8 cellular contexts compared by ENCODE assay signal in the genomic region with DNA sequence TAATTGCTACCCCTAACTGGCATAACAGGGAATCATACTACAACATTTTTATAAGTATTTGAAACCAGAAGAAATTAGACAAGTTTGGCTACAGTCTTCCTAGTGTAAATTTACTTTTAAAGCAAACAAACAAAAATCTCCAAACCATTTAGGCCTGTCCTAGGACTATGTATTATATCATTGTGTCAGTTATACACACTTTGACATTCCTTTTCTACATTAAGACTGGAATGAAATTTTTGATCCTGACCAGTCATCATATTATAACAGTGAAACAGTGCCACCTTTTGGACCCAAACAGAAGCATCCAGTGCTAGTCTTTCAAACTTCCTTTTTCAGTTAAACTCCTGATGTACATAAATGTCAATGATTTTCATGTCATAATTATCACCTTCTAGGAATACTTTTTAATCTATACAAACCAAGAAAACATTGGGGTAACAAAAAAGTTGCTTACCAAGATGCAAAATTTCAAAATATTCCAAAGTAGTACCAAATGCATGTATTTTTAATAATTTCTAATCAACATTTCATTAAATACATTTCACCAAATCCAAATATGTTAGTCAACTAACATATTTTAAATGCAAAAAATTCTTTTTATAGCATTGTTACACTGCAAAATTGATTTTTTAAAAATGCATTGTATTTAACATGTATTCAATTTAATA.
DNase-seq lines count a peak whose midpoint lies in the region; ATAC-seq and TF ChIP-seq lines count a peak whose summit lies in the region.

No MANE protein-coding gene starts in this region.

- TF ChIP-seq CTCF in activated CD8-positive, alpha-beta T cell treated with anti-CD3 and anti-CD28 coated beads for 36 hours (IDR thresholded peaks at IDR 0.05), result peak; percentile 81
- TF ChIP-seq CTCF in VCaP (conservative IDR thresholded peaks at IDR 0.05) (peak; percentile 86), left ventricle myocardium inferior (IDR thresholded peaks at IDR 0.05; ENCODE audit: borderline replicate concordance) (peak; percentile 83)

- H3K27ac ChIP-seq in VCaP (peak overlapping the region; percentile 27), left ventricle myocardium inferior (replicated peaks) (no peak overlapping the region)

- H3K27me3 Mint-ChIP-seq in activated CD8-positive, alpha-beta T cell treated with anti-CD3 and anti-CD28 coated beads for 36 hours, result no peaks in the 10 kb centered on the region
- H3K27me3 Mint-ChIP-seq in activated CD8-positive, alpha-beta T cell treated with anti-CD3 and anti-CD28 coated beads, Interleukin-2, amount 10 ng/mL, durations not matched to agents 7 days and 5 days (ENCODE audit: low read depth), result no peaks in the 10 kb centered on the region

- no peak overlapping the region for H3K4me3 ChIP-seq in left ventricle myocardium inferior

- H3K9me3 ChIP-seq in left ventricle myocardium inferior (replicated peaks), result no peaks in the 10 kb centered on the region

- intact Hi-C loops in activated CD8-positive, alpha-beta T cell treated with anti-CD3 and anti-CD28 coated beads for 36 hours (cut with micrococcal nuclease), result loop anchor here (5.0 to 10.0 kb wide), 3 partner anchors 394 to 892 kb away; a partner anchor contains a TSS
- intact Hi-C loops in left ventricle myocardium inferior (cut with micrococcal nuclease), result loop anchor here (5.0 to 10.0 kb wide), 2 partner anchors 162 to 399 kb away; no protein-coding TSS in a partner anchor

- H3K4me1 Mint-ChIP-seq in activated CD8-positive, alpha-beta T cell treated with anti-CD3 and anti-CD28 coated beads for 36 hours (ENCODE audit: low read depth), result no peaks in the 10 kb centered on the region
- no peaks in the 10 kb centered on the region for H3K4me1 Mint-ChIP-seq in activated CD8-positive, alpha-beta T cell treated with anti-CD3 and anti-CD28 coated beads, Interleukin-2, amount 10 ng/mL, durations not matched to agents 7 days and 5 days (ENCODE audit: low read depth)

- H3K36me3 ChIP-seq in left ventricle myocardium inferior, result no peaks in the 10 kb centered on the region

- CTCF ChIA-PET in activated CD8-positive, alpha-beta T cell treated with anti-CD3 and anti-CD28 coated beads for 36 hours (lab: Charles Lee), result no interaction called here
- CTCF ChIA-PET in activated CD8-positive, alpha-beta T cell treated with anti-CD3 and anti-CD28 coated beads, Interleukin-2, amount 10 ng/mL, durations not matched to agents 7 days and 5 days (lab: Charles Lee), result no interaction called here

- POLR2A ChIA-PET in activated CD8-positive, alpha-beta T cell treated with anti-CD3 and anti-CD28 coated beads for 36 hours (lab: Charles Lee), result no interaction called here
- POLR2A ChIA-PET in activated CD8-positive, alpha-beta T cell treated with anti-CD3 and anti-CD28 coated beads, Interleukin-2, amount 10 ng/mL, durations not matched to agents 7 days and 5 days (lab: Charles Lee), result no interaction called here

- H3K9me3 Mint-ChIP-seq in activated CD8-positive, alpha-beta T cell treated with anti-CD3 and anti-CD28 coated beads for 36 hours, result no peaks in the 10 kb centered on the region
- no peaks in the 10 kb centered on the region for H3K9me3 Mint-ChIP-seq in activated CD8-positive, alpha-beta T cell treated with anti-CD3 and anti-CD28 coated beads, Interleukin-2, amount 10 ng/mL, durations not matched to agents 7 days and 5 days (ENCODE audit: insufficient read depth)

- ATAC-seq in activated CD8-positive, alpha-beta T cell treated with anti-CD3 and anti-CD28 coated beads for 36 hours, result no peak
- no peak for ATAC-seq in activated CD8-positive, alpha-beta T cell treated with anti-CD3 and anti-CD28 coated beads, Interleukin-2, amount 10 ng/mL, durations not matched to agents 7 days and 5 days
- ATAC-seq in HG02678 (IDR thresholded peaks at IDR 0.05; ENCODE audit: unreplicated experiment), result peak; percentile 67

- H3K4me3 Mint-ChIP-seq in activated CD8-positive, alpha-beta T cell treated with anti-CD3 and anti-CD28 coated beads for 36 hours, result no peak overlapping the region
- H3K4me3 Mint-ChIP-seq in activated CD8-positive, alpha-beta T cell treated with anti-CD3 and anti-CD28 coated beads, Interleukin-2, amount 10 ng/mL, durations not matched to agents 7 days and 5 days, result no peak overlapping the region

- no peak overlapping the region for H3K27ac Mint-ChIP-seq in activated CD8-positive, alpha-beta T cell treated with anti-CD3 and anti-CD28 coated beads for 36 hours
- no peak overlapping the region for H3K27ac Mint-ChIP-seq in activated CD8-positive, alpha-beta T cell treated with anti-CD3 and anti-CD28 coated beads, Interleukin-2, amount 10 ng/mL, durations not matched to agents 7 days and 5 days

- no peaks in the 10 kb centered on the region for H3K4me1 ChIP-seq in left ventricle myocardium inferior

- DNase-seq in activated CD8-positive, alpha-beta T cell treated with anti-CD3 and anti-CD28 coated beads for 36 hours, result peak; percentile 5
- DNase-seq in activated CD8-positive, alpha-beta T cell treated with anti-CD3 and anti-CD28 coated beads, Interleukin-2, amount 10 ng/mL, durations not matched to agents 7 days and 5 days, result no peak
- peak; percentile 1 for DNase-seq in NCI-H2029 (lab: John Stamatoyannopoulos, UW)
- no peak for DNase-seq in left ventricle myocardium inferior
- DNase-seq in smooth muscle cell of the brain vasculature (ENCODE audit: low read depth, low spot score), result peak; percentile 37
- no peak for DNase-seq in effector CD8-positive, alpha-beta T cell (lab: John Stamatoyannopoulos, UW)

- H3K27me3 ChIP-seq in left ventricle myocardium inferior (ENCODE audit: low read depth), result no peaks in the 10 kb centered on the region

- H3K36me3 Mint-ChIP-seq in activated CD8-positive, alpha-beta T cell treated with anti-CD3 and anti-CD28 coated beads for 36 hours (ENCODE audit: low read depth), result peaks cover 2% of the 10 kb centered on the region
- H3K36me3 Mint-ChIP-seq in activated CD8-positive, alpha-beta T cell treated with anti-CD3 and anti-CD28 coated beads, Interleukin-2, amount 10 ng/mL, durations not matched to agents 7 days and 5 days (ENCODE audit: low read depth), result no peaks in the 10 kb centered on the region

Comparison
In these comparisons a context has a peak if more than half of its experiments do, and no peak if none do; other contexts are left out.
1. DNase-seq: peak in activated CD8-positive, alpha-beta T cell treated with anti-CD3 and anti-CD28 coated beads for 36 hours (single experiment), NCI-H2029 (single experiment) and smooth muscle cell of the brain vasculature (single experiment); none in activated CD8-positive, alpha-beta T cell treated with anti-CD3 and anti-CD28 coated beads, Interleukin-2, amount 10 ng/mL, durations not matched to agents 7 days and 5 days (single experiment), left ventricle myocardium inferior (single experiment) and effector CD8-positive, alpha-beta T cell (single experiment).
2. Peak in every context shown above with its lines, with median percentiles within 50 percentile points of each other: CTCF ChIP-seq.